Comparison of ENCODE assay signal across 8 cellular contexts in genomic region chr3:33717616-33717865, GRCh38. TPM values are rescaled to one million over a fixed set of nuclear protein-coding genes. Genes with fewer than 3 reads are reported as not detected.
DNase-seq lines count a peak whose midpoint lies in the region; ATAC-seq and TF ChIP-seq lines count a peak whose summit lies in the region.

No MANE protein-coding gene starts in this region.

- H3K27me3 Mint-ChIP-seq in activated CD4-positive, alpha-beta memory T cell treated with anti-CD3 and anti-CD28 coated beads for 36 hours = no peaks in the 10 kb centered on the region

- ATAC-seq in GM21360 (IDR thresholded peaks at IDR 0.05; ENCODE audit: unreplicated experiment) (peak; percentile 55), HG03571 (IDR thresholded peaks at IDR 0.05; ENCODE audit: unreplicated experiment) (peak; percentile 51), omental fat pad (ENCODE audit: low FRiP score) (peak; percentile 73), aorta (ENCODE audit: low FRiP score) (peak; percentile 86)

- peaks cover 9% of the 10 kb centered on the region for H3K4me1 Mint-ChIP-seq in activated CD4-positive, alpha-beta memory T cell treated with anti-CD3 and anti-CD28 coated beads for 36 hours (ENCODE audit: low read depth)

- CTCF ChIA-PET in activated CD4-positive, alpha-beta memory T cell treated with anti-CD3 and anti-CD28 coated beads for 36 hours (lab: Charles Lee) = interaction anchor here (0.6 kb wide), 1 partner anchor 69 kb away, joined by 3 read pairs; no protein-coding TSS in a partner anchor

- peak overlapping the region; percentile 73 for H3K4me3 ChIP-seq in aorta (ENCODE audit: low read length in 2 of 2)

- no peaks in the 10 kb centered on the region for H3K27me3 ChIP-seq in aorta (ENCODE audit: control insufficient read depth in 1 of 2, insufficient read depth in 2 of 2, low read length in 1 of 2)

- no peaks in the 10 kb centered on the region for H3K36me3 Mint-ChIP-seq in activated CD4-positive, alpha-beta memory T cell treated with anti-CD3 and anti-CD28 coated beads for 36 hours

- H3K9me3 ChIP-seq in aorta (ENCODE audit: control insufficient read depth, low read length) = no peaks in the 10 kb centered on the region

- peak overlapping the region; percentile 85 for H3K4me3 Mint-ChIP-seq in activated CD4-positive, alpha-beta memory T cell treated with anti-CD3 and anti-CD28 coated beads for 36 hours

- WGBS in aorta, 2 donors = 0% methylated on average over 26 of the region's 26 CpGs

- no peaks in the 10 kb centered on the region for H3K9me3 Mint-ChIP-seq in activated CD4-positive, alpha-beta memory T cell treated with anti-CD3 and anti-CD28 coated beads for 36 hours

- no peak for TF ChIP-seq CTCF in omental fat pad (IDR thresholded peaks at IDR 0.05)

- H3K36me3 ChIP-seq in aorta (ENCODE audit: control insufficient read depth in 1 of 2, insufficient read depth in 2 of 2, low read length in 1 of 2) = no peaks in the 10 kb centered on the region

- peak overlapping the region; percentile 90 to 91 for H3K27ac ChIP-seq in aorta (ENCODE audit: low read depth in 1 of 2, low read length in 2 of 2)

- intact Hi-C loops in activated CD4-positive, alpha-beta memory T cell treated with anti-CD3 and anti-CD28 coated beads for 36 hours (cut with micrococcal nuclease) = loop anchor here (1.0 to 10.0 kb wide), 4 partner anchors 81 to 763 kb away; partner anchors contain the start of genes CCR4 and UBP1
- intact Hi-C loops in aorta (cut with DNase I) = loop anchor here (2.0 to 5.0 kb wide), 4 partner anchors 60 to 81 kb away; no protein-coding TSS in a partner anchor

- POLR2A ChIA-PET in activated CD4-positive, alpha-beta memory T cell treated with anti-CD3 and anti-CD28 coated beads for 36 hours (lab: Charles Lee) = interaction anchor here (0.8 kb wide), 1 partner anchor 81 kb away, joined by 3 read pairs; the partner anchor contains the start of gene PDCD6IP

- H3K4me1 ChIP-seq in aorta (ENCODE audit: control insufficient read depth in 1 of 2, insufficient read depth in 2 of 2, low read length in 2 of 2) = peaks cover 5 to 12% of the 10 kb centered on the region in 2 donors

- peak overlapping the region; percentile 67 for H3K27ac Mint-ChIP-seq in activated CD4-positive, alpha-beta memory T cell treated with anti-CD3 and anti-CD28 coated beads for 36 hours

- DNase-seq in CMK (ENCODE audit: low read depth) (peak; percentile 40), fibroblast of the conjunctiva (ENCODE audit: low read depth) (peak; percentile 28), omental fat pad (ENCODE audit: low spot score) (peak; percentile 29), aorta (peak; percentile 81 to 91), pons (ENCODE audit: low spot score) (no peak)
- DNase-seq in activated CD4-positive, alpha-beta memory T cell treated with anti-CD3 and anti-CD28 coated beads for 36 hours = peak; percentile 68

RNA-seq across cellular contexts. Expression of gene CLASP2, which starts 0.5 kb away (rescaled TPM):
- total RNA-seq in activated CD4-positive, alpha-beta memory T cell treated with anti-CD3 and anti-CD28 coated beads for 36 hours = 10 to 100 TPM; 41.8 to 46.6 TPM
- total RNA-seq in omental fat pad (10 to 100 TPM; 26.1 to 68.7 (median 44.5) TPM), aorta (100 to 1,000 TPM; 103 to 168 TPM)
- polyA plus RNA-seq in aorta = 10 to 100 TPM; 11.9 to 21.4 TPM
